In genomic region chr3:185210621-185211157, GRCh38 we compare ENCODE assay signal across 18 cellular contexts. TPM values are rescaled to one million over a fixed set of nuclear protein-coding genes. Genes with fewer than 3 reads are reported as not detected.
"Had no signal": no experiment of that assay in that cellular context is flagged by ENCODE, and none has a peak within 500 bp of the region (broad histone marks: within the 10 kb centered on the region; RNA-seq: fewer than 3 reads in every experiment).

No MANE protein-coding gene starts in this region.

- H3K36me3 Mint-ChIP-seq: activated naive CD8-positive, alpha-beta T cell; naive thymus-derived CD8-positive, alpha-beta T cell; stimulated activated memory B cell treated with anti-CD40 and anti-IgM and Interleukin-4, amounts not matched to agents 10 μg/mL and 1 μg/mL and 100 μg/mL, for 72 hours had no signal

- DNase-seq: activated CD4-positive, CD25-positive, alpha-beta regulatory T cell; activated effector memory CD4-positive, alpha-beta T cell treated with Interleukin-2 at 50 U/mL for 16 hours; activated T-cell treated with anti-CD3 and anti-CD28 coated beads, Interleukin-2, amount 50 U/mL, for 1 hour; colonic mucosa; esophagus squamous epithelium; foreskin keratinocyte; left cardiac atrium; lower lobe of right lung; naive thymus-derived CD8-positive, alpha-beta T cell; nucleus accumbens; right lobe of liver; tibial artery had no signal

- H3K9me3 Mint-ChIP-seq: naive thymus-derived CD8-positive, alpha-beta T cell; stimulated activated memory B cell treated with anti-CD40 and anti-IgM and Interleukin-4, amounts not matched to agents 10 μg/mL and 1 μg/mL and 100 μg/mL, for 72 hours had no signal

- H3K4me1 ChIP-seq: colonic mucosa, foreskin keratinocyte, lower lobe of right lung, right lobe of liver, tibial artery, vagina had no signal

- H3K27me3 Mint-ChIP-seq: activated naive CD8-positive, alpha-beta T cell; naive thymus-derived CD8-positive, alpha-beta T cell; progenitor cell of endocrine pancreas; stimulated activated memory B cell treated with anti-CD40 and anti-IgM and Interleukin-4, amounts not matched to agents 10 μg/mL and 1 μg/mL and 100 μg/mL, for 72 hours had no signal

- H3K9me3 ChIP-seq: colonic mucosa, esophagus squamous epithelium, lower lobe of right lung, right lobe of liver, tibial artery, vagina had no signal

- H3K27me3 ChIP-seq: cardiac muscle cell, colonic mucosa, esophagus squamous epithelium, foreskin keratinocyte, right lobe of liver, tibial artery, vagina had no signal

- H3K4me1 Mint-ChIP-seq: naive thymus-derived CD8-positive, alpha-beta T cell had no signal

- H3K36me3 ChIP-seq: cardiac muscle cell, colonic mucosa, esophagus squamous epithelium, lower lobe of right lung, tibial artery, vagina had no signal

- H3K27ac ChIP-seq: cardiac muscle cell, colonic mucosa, esophagus squamous epithelium, foreskin keratinocyte, lower lobe of right lung, right lobe of liver, tibial artery, vagina had no signal

- H3K4me3 ChIP-seq: cardiac muscle cell, colonic mucosa, esophagus squamous epithelium, lower lobe of right lung, right lobe of liver, tibial artery, vagina had no signal

- H3K4me3 Mint-ChIP-seq: activated naive CD8-positive, alpha-beta T cell; naive thymus-derived CD8-positive, alpha-beta T cell; stimulated activated memory B cell treated with anti-CD40 and anti-IgM and Interleukin-4, amounts not matched to agents 10 μg/mL and 1 μg/mL and 100 μg/mL, for 72 hours had no signal

- ATAC-seq: foreskin keratinocyte; left cardiac atrium; lower lobe of right lung; naive thymus-derived CD8-positive, alpha-beta T cell; right lobe of liver; stimulated activated memory B cell treated with anti-CD40 and anti-IgM and Interleukin-4, amounts not matched to agents 10 μg/mL and 1 μg/mL and 100 μg/mL, for 72 hours had no signal

- H3K27ac Mint-ChIP-seq: activated naive CD8-positive, alpha-beta T cell; progenitor cell of endocrine pancreas; stimulated activated memory B cell treated with anti-CD40 and anti-IgM and Interleukin-4, amounts not matched to agents 10 μg/mL and 1 μg/mL and 100 μg/mL, for 72 hours had no signal

RNA-seq across cellular contexts. Expression of gene C3orf70, which starts 57.8 kb away (rescaled TPM):
- total RNA-seq: mononuclear cell; naive thymus-derived CD8-positive, alpha-beta T cell had no signal
- polyA plus RNA-seq: foreskin keratinocyte had no signal
